ENCODE assay signal across 1 cellular context in genomic region chr15:41827880-41828746, GRCh38.
TF ChIP-seq lines count a peak whose summit lies in the region.

Gene JMJD7 (plus strand): TSS chr15:41828092. CDS start chr15:41828125, 33 bp downstream.

TF ChIP-seq in K562, 482 proteins besides CTCF, POLR2A, EP300 and RAD21 (continued from another document and continues in another):
- TF ChIP-seq CHD7 (IDR thresholded peaks at IDR 0.05; ENCODE audit: low read depth, low read length) (no peak), ZBTB8A (IDR thresholded peaks at IDR 0.05; ENCODE audit: partially characterized antibody) (no peak), ZSCAN32 (CRISPR knock-in tag; IDR thresholded peaks at IDR 0.05) (peak; percentile 35; the same call in 1 of the 2 replicates), KLF13 (tag; IDR thresholded peaks at IDR 0.05; ENCODE audit: borderline replicate concordance, low read depth) (no peak), ARHGAP35 (IDR thresholded peaks at IDR 0.05; ENCODE audit: partially characterized antibody) (no peak), CEBPB (tag; IDR thresholded peaks at IDR 0.05) (no peak), ZKSCAN1 (IDR thresholded peaks at IDR 0.05; ENCODE audit: low read depth, low read length) (no peak), PBX2 (CRISPR knock-in tag; IDR thresholded peaks at IDR 0.05; ENCODE audit: low read depth) (no peak), PBX2 (tag; conservative IDR thresholded peaks at IDR 0.05; ENCODE audit: low read depth) (no peak), GABPB2 (CRISPR knock-in tag; conservative IDR thresholded peaks at IDR 0.05) (no peak), MAZ (CRISPR knock-in tag; conservative IDR thresholded peaks at IDR 0.05 in 1 of 2, IDR thresholded peaks at IDR 0.05 in 1 of 2) (peak; percentile 46 to 82; a peak in 2 of 4 replicates), CCNT2 (IDR thresholded peaks at IDR 0.05; ENCODE audit: borderline replicate concordance, extremely low read depth, insufficient read length, low read depth, low read length) (peak; percentile 72), PCBP1 (IDR thresholded peaks at IDR 0.05; ENCODE audit: low read depth, low read length, poor library complexity, severe bottlenecking) (no peak), TSC22D4 (tag; IDR thresholded peaks at IDR 0.05) (no peak), HDGF (IDR thresholded peaks at IDR 0.05) (no peak), MTA3 (IDR thresholded peaks at IDR 0.05; ENCODE audit: borderline replicate concordance) (peak; percentile 35; the same call in 1 of the 2 replicates), POLR2AphosphoS5 (IDR thresholded peaks at IDR 0.05; ENCODE audit: control insufficient read depth, insufficient read depth, low read depth, low read length) (peak; percentile 44; the same call in 1 of the 2 replicates), JUND (IDR thresholded peaks at IDR 0.05; ENCODE audit: borderline replicate concordance, low read depth, low read length) (no peak), JUND (tag; IDR thresholded peaks at IDR 0.05; ENCODE audit: borderline replicate concordance, low read depth, low read length) (0 out of 3 replicates have a peak, but pooled peaks have one; percentile 21), ZNF589 (CRISPR knock-in tag; IDR thresholded peaks at IDR 0.05; ENCODE audit: low read depth) (no peak), NEUROD1 (IDR thresholded peaks at IDR 0.05; ENCODE audit: borderline replicate concordance, low read depth, low read length, partially characterized antibody) (no peak), MAFG (tag; conservative IDR thresholded peaks at IDR 0.05) (no peak), FIP1L1 (IDR thresholded peaks at IDR 0.05; ENCODE audit: low read depth, low read length, poor library complexity, severe bottlenecking) (no peak), ZFX (CRISPR knock-in tag; IDR thresholded peaks at IDR 0.05) (peak; percentile 78), MLLT1 (IDR thresholded peaks at IDR 0.05) (no peak), TRIM25 (IDR thresholded peaks at IDR 0.05; ENCODE audit: borderline replicate concordance) (no peak), HES1 (IDR thresholded peaks at IDR 0.05; ENCODE audit: low read depth) (no peak), CC2D1A (IDR thresholded peaks at IDR 0.05) (no peak), ID3 (CRISPR knock-in tag; IDR thresholded peaks at IDR 0.05) (no peak), ID3 (tag; IDR thresholded peaks at IDR 0.05) (peak; percentile 55; the same call in 1 of the 2 replicates), ZNF311 (CRISPR knock-in tag; IDR thresholded peaks at IDR 0.05) (no peak), TCF3 (CRISPR knock-in tag; IDR thresholded peaks at IDR 0.05) (no peak), TARDBP (IDR thresholded peaks at IDR 0.05) (no peak; the same call in 1 of the 2 replicates), ETV1 (tag; conservative IDR thresholded peaks at IDR 0.05; ENCODE audit: low read depth) (no peak), KLF16 (IDR thresholded peaks at IDR 0.05) (no peak), GATA2 (CRISPR knock-in tag; IDR thresholded peaks at IDR 0.05) (no peak), MEF2D (tag; conservative IDR thresholded peaks at IDR 0.05; ENCODE audit: low read depth) (no peak), ZZZ3 (IDR thresholded peaks at IDR 0.05) (no peak), HBP1 (CRISPR knock-in tag; IDR thresholded peaks at IDR 0.05) (no peak), ZNF197 (CRISPR knock-in tag; IDR thresholded peaks at IDR 0.05; ENCODE audit: low read depth) (no peak), XRCC5 (IDR thresholded peaks at IDR 0.05; ENCODE audit: low read depth, low read length) (no peak), ZNF77 (CRISPR knock-in tag; IDR thresholded peaks at IDR 0.05) (no peak), E2F6 (IDR thresholded peaks at IDR 0.05; ENCODE audit: borderline replicate concordance in 1 of 2, extremely low read depth in 1 of 2, insufficient read depth in 1 of 2, insufficient read length in 1 of 2, low read depth in 1 of 2, low read length in 1 of 2, poor library complexity in 1 of 2, severe bottlenecking in 1 of 2) (peak; percentile 46 to 49), ZNF76 (CRISPR knock-in tag; IDR thresholded peaks at IDR 0.05; ENCODE audit: borderline replicate concordance) (no peak), TFAM (CRISPR knock-in tag; conservative IDR thresholded peaks at IDR 0.05) (no peak)
